In the genomic region with DNA sequence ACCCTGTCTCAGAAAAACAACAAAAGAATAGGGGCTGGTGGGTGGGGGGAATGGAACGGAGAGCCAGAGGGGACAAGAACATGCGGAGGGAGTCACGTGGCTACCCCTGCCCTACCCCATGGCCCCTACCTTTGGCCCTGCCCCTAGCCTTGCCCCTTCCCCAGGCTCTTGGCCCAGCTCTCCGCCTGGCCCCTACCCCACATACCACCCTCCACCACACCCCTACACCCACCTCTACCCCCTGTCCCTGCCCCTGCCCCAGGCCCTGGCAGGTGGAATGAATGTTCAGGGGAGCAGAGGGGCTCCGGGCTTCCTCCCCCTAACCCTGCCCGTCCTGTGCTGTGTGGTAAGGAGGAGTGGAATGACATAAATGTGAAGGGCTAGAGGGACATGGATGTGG, we compare ENCODE assay signal across 21 cellular contexts.
DNase-seq lines count a peak whose midpoint lies in the region; ATAC-seq and TF ChIP-seq lines count a peak whose summit lies in the region.
"Had no signal": no experiment of that assay in that cellular context is flagged by ENCODE, and none has a peak within 500 bp of the region (broad histone marks: within the 10 kb centered on the region; RNA-seq: fewer than 3 reads in every experiment).

No MANE protein-coding gene starts in this region.

- no peaks in the 10 kb centered on the region for H3K9me3 ChIP-seq in BLaER1 treated with 17β-estradiol and CSF1 and Interleukin-3, amounts not matched to agents 10 nM and 100 nM (replicated peaks in 1 of 11)
- H3K9me3 ChIP-seq: HAP-1, SJCRH30 had no signal

- no peaks in the 10 kb centered on the region for H3K36me3 Mint-ChIP-seq in nephron (ENCODE audit: low read depth)
- H3K36me3 Mint-ChIP-seq: CD4-positive, alpha-beta memory T cell had no signal

- H3K4me1 Mint-ChIP-seq in nephron, result peaks cover 84% of the 10 kb centered on the region

- no peaks in the 10 kb centered on the region for H3K9me3 Mint-ChIP-seq in nephron
- H3K9me3 Mint-ChIP-seq: CD4-positive, alpha-beta memory T cell had no signal

- no peak for ATAC-seq in HG02571 (IDR thresholded peaks at IDR 0.05; ENCODE audit: unreplicated experiment)
- ATAC-seq: Panc1 had no signal

- H3K4me2 ChIP-seq in BLaER1 treated with 17β-estradiol and CSF1 and Interleukin-3, amounts not matched to agents 10 nM and 100 nM, result peak overlapping the region; percentile 86 to 99 (median 98); a peak in 20 of 22 replicates

- H4K20me1 ChIP-seq in BLaER1 treated with 17β-estradiol and CSF1 and Interleukin-3, amounts not matched to agents 10 nM and 100 nM, result peaks cover 1 to 88% (median 42%) of the 10 kb centered on the region in 11 experiments; a peak in 21 of 22 replicates

- peak overlapping the region in 4 of 10 experiments; percentile 45 to 59 (median 55); a peak in 5 of 20 replicates for H3K4me3 ChIP-seq in BLaER1 treated with 17β-estradiol and CSF1 and Interleukin-3, amounts not matched to agents 10 nM and 100 nM
- H3K4me3 ChIP-seq in coronary artery, result no peak overlapping the region
- H3K4me3 ChIP-seq: GM23248, HAP-1, SJCRH30 had no signal

- DNase-seq in substantia nigra (lab: John Stamatoyannopoulos, UW) (no peak), NCI-H82 (lab: John Stamatoyannopoulos, UW) (no peak), coronary artery (ENCODE audit: low spot score) (no peak)
- DNase-seq: CD4-positive, alpha-beta memory T cell; DND-41; GM23248; KG1; NCI-H1092 treated with DMSO at 0.1 percent for 48 hours; NCI-H146; NCI-H2029; NCI-H226; NCI-H510A treated with DMSO at 0.1 percent for 48 hours; NCI-H748 treated with DMSO at 0.1 percent for 48 hours; NK-92 treated with Interleukin-12 subunit alpha and Interleukin-12 subunit beta, amount 100 ng/mL, for 24 hours; SJCRH30 had no signal

- no peaks in the 10 kb centered on the region for H3K27me3 Mint-ChIP-seq in nephron (ENCODE audit: low read depth)

- peak overlapping the region in 8 of 11 experiments; percentile 57 to 91 (median 76); a peak in 13 of 22 replicates for H3K9ac ChIP-seq in BLaER1 treated with 17β-estradiol and CSF1 and Interleukin-3, amounts not matched to agents 10 nM and 100 nM
- H3K9ac ChIP-seq: GM23248 had no signal

- TF ChIP-seq CTCF in nephron (IDR thresholded peaks at IDR 0.05; ENCODE audit: unreplicated experiment in 3 of 3), result no peak
- no peak for TF ChIP-seq CTCF in coronary artery (IDR thresholded peaks at IDR 0.05)

- H3K27ac ChIP-seq in BLaER1 treated with 17β-estradiol and CSF1 and Interleukin-3, amounts not matched to agents 10 nM and 100 nM, result peak overlapping the region in 8 of 11 experiments; percentile 70 to 98 (median 88); a peak in 15 of 22 replicates
- peak overlapping the region; percentile 19 for H3K27ac ChIP-seq in cingulate gyrus (ENCODE audit: low read depth, low read length)
- H3K27ac ChIP-seq in substantia nigra (ENCODE audit: low read depth, low read length, poor library complexity, severe bottlenecking), result peak overlapping the region; percentile 74
- no peak overlapping the region for H3K27ac ChIP-seq in coronary artery
- H3K27ac ChIP-seq: GM23248, SJCRH30 had no signal

- H3K27me3 ChIP-seq in BLaER1 treated with 17β-estradiol and CSF1 and Interleukin-3, amounts not matched to agents 10 nM and 100 nM, result no peaks in the 10 kb centered on the region
- H3K27me3 ChIP-seq: SJCRH30 had no signal

- H3K4me1 ChIP-seq in BLaER1 treated with 17β-estradiol and CSF1 and Interleukin-3, amounts not matched to agents 10 nM and 100 nM, result peaks cover 86 to 100% (median 99%) of the 10 kb centered on the region in 10 experiments
- H3K4me1 ChIP-seq: HAP-1 had no signal

- no peak overlapping the region for H3K4me3 Mint-ChIP-seq in nephron
- H3K4me3 Mint-ChIP-seq: CD4-positive, alpha-beta memory T cell had no signal

- H3K36me3 ChIP-seq in BLaER1 treated with 17β-estradiol and CSF1 and Interleukin-3, amounts not matched to agents 10 nM and 100 nM, result no peaks in the 10 kb centered on the region
- H3K36me3 ChIP-seq: HAP-1 had no signal

- H3K27ac Mint-ChIP-seq in nephron, result peak overlapping the region in 2 of 3 experiments; percentile 66 to 97
- H3K27ac Mint-ChIP-seq: CD4-positive, alpha-beta memory T cell had no signal

Comparison
In these comparisons a context has a peak if more than half of its experiments do, and no peak if none do; other contexts are left out.
1. H3K27ac ChIP-seq: peak in BLaER1 treated with 17β-estradiol and CSF1 and Interleukin-3, amounts not matched to agents 10 nM and 100 nM (8 of 11), cingulate gyrus (single experiment) and substantia nigra (single experiment); none in coronary artery (0 of 2).